In the genomic region with DNA sequence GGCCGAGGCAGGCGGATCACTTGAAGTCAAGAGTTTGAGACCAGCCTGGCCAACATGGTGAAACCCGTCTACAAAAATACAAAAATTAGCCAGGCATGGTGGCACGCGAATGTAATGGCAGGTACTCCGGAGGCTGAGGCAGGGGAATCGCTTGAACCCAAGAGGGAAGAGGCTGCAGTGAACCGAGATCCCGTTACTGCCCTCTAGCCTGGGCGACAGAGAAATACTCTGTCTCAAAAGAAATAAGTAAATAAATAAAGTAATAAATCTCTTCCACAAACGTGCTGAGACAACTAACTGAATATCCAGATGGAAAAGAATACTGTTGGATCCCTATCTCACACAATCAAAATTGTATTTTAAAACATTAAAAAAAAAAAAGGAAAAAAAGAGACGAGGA, we compare ENCODE assay signal across 10 cellular contexts. TPM values are rescaled to one million over a fixed set of nuclear protein-coding genes. Genes with fewer than 3 reads are reported as not detected.
A peak's percentile ranks its signal among the peaks of the same experiment; 100 is the strongest.
DNase-seq lines count a peak whose midpoint lies in the region; ATAC-seq and TF ChIP-seq lines count a peak whose summit lies in the region.
"Had no signal": no experiment of that assay in that cellular context is flagged by ENCODE, and none has a peak within 500 bp of the region (broad histone marks: within the 10 kb centered on the region; RNA-seq: fewer than 3 reads in every experiment).

No MANE protein-coding gene starts in this region.

- peaks cover 17% of the 10 kb centered on the region for H3K9me3 Mint-ChIP-seq in activated CD8-positive, alpha-beta memory T cell treated with anti-CD3 and anti-CD28 coated beads, Interleukin-2, amount 10 ng/mL, durations not matched to agents 7 days and 5 days (ENCODE audit: low read depth)

- peaks cover 5% of the 10 kb centered on the region for H3K4me1 ChIP-seq in adipocyte (ENCODE audit: control insufficient read depth, insufficient read depth, low read length)
- H3K4me1 ChIP-seq in left lung: peaks cover 0 to 17% of the 10 kb centered on the region in 2 donors
- H3K4me1 ChIP-seq in testis: peaks cover 5% of the 10 kb centered on the region
- H3K4me1 ChIP-seq: SJSA1 had no signal

- H3K27me3 ChIP-seq in adipocyte (replicated peaks; ENCODE audit: control insufficient read depth, insufficient read depth, low read length): no peaks in the 10 kb centered on the region
- peaks cover 0 to 9% of the 10 kb centered on the region in 2 donors for H3K27me3 ChIP-seq in left lung
- no peaks in the 10 kb centered on the region for H3K27me3 ChIP-seq in testis
- H3K27me3 ChIP-seq: SJSA1 had no signal

- H3K4me3 Mint-ChIP-seq in activated CD8-positive, alpha-beta memory T cell treated with anti-CD3 and anti-CD28 coated beads, Interleukin-2, amount 10 ng/mL, durations not matched to agents 7 days and 5 days: peak overlapping the region; percentile 84

- no peak overlapping the region for H3K9ac ChIP-seq in adipocyte (ENCODE audit: low read length)

- H3K9me3 ChIP-seq in adipocyte (ENCODE audit: control insufficient read depth, low read length): no peaks in the 10 kb centered on the region
- H3K9me3 ChIP-seq in left lung: peaks cover 0 to 12% of the 10 kb centered on the region in 2 donors
- no peaks in the 10 kb centered on the region for H3K9me3 ChIP-seq in testis

- TF ChIP-seq CTCF in left lung (IDR thresholded peaks at IDR 0.05) (no peak), testis (IDR thresholded peaks at IDR 0.05) (no peak)

- peaks cover 20% of the 10 kb centered on the region for H3K4me1 Mint-ChIP-seq in activated CD8-positive, alpha-beta memory T cell treated with anti-CD3 and anti-CD28 coated beads, Interleukin-2, amount 10 ng/mL, durations not matched to agents 7 days and 5 days

- H3K36me3 Mint-ChIP-seq in activated CD8-positive, alpha-beta memory T cell treated with anti-CD3 and anti-CD28 coated beads, Interleukin-2, amount 10 ng/mL, durations not matched to agents 7 days and 5 days: peaks cover 22% of the 10 kb centered on the region

- no peak for DNase-seq in activated CD8-positive, alpha-beta memory T cell treated with anti-CD3 and anti-CD28 coated beads, Interleukin-2, amount 10 ng/mL, durations not matched to agents 7 days and 5 days
- no peak for DNase-seq in activated CD8-positive, alpha-beta memory T cell treated with anti-CD3 and anti-CD28 coated beads for 24 hours
- DNase-seq in adipocyte (ENCODE audit: low read depth): no peak
- no peak for DNase-seq in left lung
- no peak for DNase-seq in testis
- no peak for DNase-seq in GM03348 (ENCODE audit: low spot score)
- no peak for DNase-seq in NCI-H446 (lab: John Stamatoyannopoulos, UW)
- DNase-seq in RKO (ENCODE audit: low spot score): no peak

- H3K36me3 ChIP-seq in adipocyte (ENCODE audit: control insufficient read depth, insufficient read depth, low read length, severe bottlenecking) (no peaks in the 10 kb centered on the region), left lung (no peaks in the 10 kb centered on the region), testis (ENCODE audit: low read depth, missing control alignments) (no peaks in the 10 kb centered on the region)

- H3K27ac Mint-ChIP-seq in activated CD8-positive, alpha-beta memory T cell treated with anti-CD3 and anti-CD28 coated beads, Interleukin-2, amount 10 ng/mL, durations not matched to agents 7 days and 5 days: no peak overlapping the region

- CTCF ChIA-PET in activated CD8-positive, alpha-beta memory T cell treated with anti-CD3 and anti-CD28 coated beads, Interleukin-2, amount 10 ng/mL, durations not matched to agents 7 days and 5 days (lab: Charles Lee): no interaction called here

- no peak for TF ChIP-seq POLR2A in testis (IDR thresholded peaks at IDR 0.05)

- H3K27ac ChIP-seq in left lung (no peak overlapping the region), testis (no peak overlapping the region)
- H3K27ac ChIP-seq: epithelial cell of prostate, SJSA1 had no signal

- ATAC-seq in activated CD8-positive, alpha-beta memory T cell treated with anti-CD3 and anti-CD28 coated beads, Interleukin-2, amount 10 ng/mL, durations not matched to agents 7 days and 5 days: no peak
- ATAC-seq in left lung: no peak

- intact Hi-C loops in left lung (cut with DNase I): no loop called here
- intact Hi-C loops in testis (cut with DNase I; ENCODE audit: low total_unique reads): no loop called here

- peaks cover 3% of the 10 kb centered on the region for H3K27me3 Mint-ChIP-seq in activated CD8-positive, alpha-beta memory T cell treated with anti-CD3 and anti-CD28 coated beads, Interleukin-2, amount 10 ng/mL, durations not matched to agents 7 days and 5 days

- whole genome bisulfite sequencing in testis, 2 donors: 16 to 24% methylated on average over 12 of the region's 12 CpGs

- H3K4me3 ChIP-seq in adipocyte (ENCODE audit: low read length): peak overlapping the region; percentile 96
- peak overlapping the region; percentile 63 to 84 for H3K4me3 ChIP-seq in left lung
- peak overlapping the region; percentile 72 to 77 for H3K4me3 ChIP-seq in testis

RNA-seq across cellular contexts. Expression of a gene that starts 0.8 kb away (rescaled TPM):
- 1 to 10 TPM; 5.5 TPM for total RNA-seq in activated CD8-positive, alpha-beta memory T cell treated with anti-CD3 and anti-CD28 coated beads, Interleukin-2, amount 10 ng/mL, durations not matched to agents 7 days and 5 days
- total RNA-seq in left lung: 1 to 10 TPM; 5.2 to 5.5 TPM
- total RNA-seq in testis: 1 to 10 TPM; 4.6 to 4.8 TPM
- 2.0 TPM for polyA plus RNA-seq in testis (ENCODE audit: insufficient read depth, low read depth, low replicate concordance)

RNA-seq across cellular contexts. Expression of a gene that starts 34.9 kb away (rescaled TPM):
- total RNA-seq in activated CD8-positive, alpha-beta memory T cell treated with anti-CD3 and anti-CD28 coated beads, Interleukin-2, amount 10 ng/mL, durations not matched to agents 7 days and 5 days: 10 to 100 TPM; 11.2 to 12.6 TPM
- 10 to 100 TPM in 1 of 2 donors, 1 to 10 TPM in 1; 9.1 to 10.1 TPM for total RNA-seq in left lung
- total RNA-seq in testis: 10 to 100 TPM; 11.2 to 15.9 TPM
- 6.4 TPM for polyA plus RNA-seq in testis (ENCODE audit: insufficient read depth, low read depth, low replicate concordance)
